Comparison of ENCODE assay signal across 1 cellular context in the genomic region with DNA sequence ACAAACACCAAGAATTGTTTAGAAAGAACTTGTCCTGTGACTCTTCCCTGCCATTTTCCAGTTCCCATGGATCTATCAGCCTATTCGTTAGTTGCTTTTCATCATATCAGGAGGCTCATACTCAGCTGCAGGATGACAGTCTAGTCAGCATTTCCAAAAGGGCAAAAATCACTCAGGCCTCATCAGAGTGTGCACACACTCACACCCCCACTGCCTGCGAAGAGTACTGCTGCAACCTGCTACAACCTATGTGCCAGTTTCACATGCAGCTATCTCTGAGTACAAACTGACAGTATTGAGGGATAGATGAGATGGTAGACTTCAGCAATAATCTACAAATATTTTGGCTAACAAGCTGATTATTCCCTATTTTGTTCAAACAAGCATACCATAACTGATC.
TF ChIP-seq lines count a peak whose summit lies in the region.

No MANE protein-coding gene starts in this region.

TF ChIP-seq in HepG2, 621 proteins besides CTCF, POLR2A, EP300 and RAD21:
- TF ChIP-seq ZKSCAN5 (CRISPR knock-in tag; IDR thresholded peaks at IDR 0.05): no peak
